24 cellular contexts compared by ENCODE assay signal in genomic region chr7:17917842-17918241, GRCh38. TPM values are rescaled to one million over a fixed set of nuclear protein-coding genes. Genes with fewer than 3 reads are reported as not detected.
DNase-seq lines count a peak whose midpoint lies in the region; ATAC-seq, FAIRE-seq and TF ChIP-seq lines count a peak whose summit lies in the region.
"Had no signal": no experiment of that assay in that cellular context is flagged by ENCODE, and none has a peak within 500 bp of the region (broad histone marks: within the 10 kb centered on the region; RNA-seq: fewer than 3 reads in every experiment).

No MANE protein-coding gene starts in this region.

- DNase-seq in GM23338 (ENCODE audit: low spot score) (no peak), H9 (no peak), K562 (ENCODE audit: extremely low read depth in 1 of 4, low spot score in 3 of 4) (no peak), right lobe of liver (no peak), left ventricle myocardium superior (no peak), NCI-H2081 (lab: John Stamatoyannopoulos, UW) (no peak)
- no peak for DNase-seq in stimulated activated effector memory CD8-positive, alpha-beta T cell treated with anti-CD3 and anti-CD28 coated beads, Interleukin-12 subunit alpha, Interleukin-12 subunit beta, amount 100 ng/mL, for 72 hours (ENCODE audit: low spot score in 2 of 2)
- DNase-seq: AML-193; Caco-2; Calu3; CD4-positive, alpha-beta T cell; CD8-positive, alpha-beta T cell; DMS79 treated with DMSO at 0.1 percent for 48 hours; GF-D8 had no signal

- H3K9ac ChIP-seq in H9 (ENCODE audit: extremely low read depth, insufficient read length, low read length), result no peak overlapping the region
- H3K9ac ChIP-seq in K562 (ENCODE audit: insufficient read depth in 1 of 2, low read depth in 2 of 2, low read length in 2 of 2), result no peak overlapping the region
- H3K9ac ChIP-seq: BLaER1 treated with 17β-estradiol and CSF1 and Interleukin-3, amounts not matched to agents 10 nM and 100 nM had no signal

- H3K4me3 Mint-ChIP-seq in GM23338, result no peak overlapping the region
- no peak overlapping the region for H3K4me3 Mint-ChIP-seq in H9
- H3K4me3 Mint-ChIP-seq in stimulated activated effector memory CD8-positive, alpha-beta T cell treated with anti-CD3 and anti-CD28 coated beads, Interleukin-12 subunit alpha, Interleukin-12 subunit beta, amount 100 ng/mL, for 72 hours, result no peak overlapping the region
- H3K4me3 Mint-ChIP-seq: B cell; CD4-positive, alpha-beta T cell; CD8-positive, alpha-beta T cell had no signal

- H2BK12ac ChIP-seq in H9 (ENCODE audit: insufficient read length, low read depth, low read length), result no peak overlapping the region

- no peak overlapping the region for H4K5ac ChIP-seq in H9 (ENCODE audit: insufficient read length, low read depth, low read length)

- H3F3A ChIP-seq in GM23338 (replicated peaks; ENCODE audit: low read depth), result no peaks in the 10 kb centered on the region

- CTCF ChIA-PET in K562 (lab: Yijun Ruan, JAX; ENCODE audit: low intra/inter-chr PET ratio), result no interaction called here

- H3T11ph ChIP-seq in H9 (ENCODE audit: low read length), result no peak overlapping the region

- H3K56ac ChIP-seq in H9 (ENCODE audit: insufficient read length, low read depth, low read length), result no peak overlapping the region

- intact Hi-C loops in K562 (cut with micrococcal nuclease), result no loop called here
- intact Hi-C loops in right lobe of liver (cut with DNase I), result no loop called here
- intact Hi-C loops in left ventricle myocardium superior (cut with micrococcal nuclease), result no loop called here

- no peaks in the 10 kb centered on the region for H3K36me3 ChIP-seq in GM23338 (ENCODE audit: insufficient read depth)
- no peaks in the 10 kb centered on the region for H3K36me3 ChIP-seq in K562 (ENCODE audit: control insufficient read depth, insufficient read depth, low read length)
- H3K36me3 ChIP-seq in right lobe of liver, result no peaks in the 10 kb centered on the region

- H3K4me2 ChIP-seq in GM23338, result no peak overlapping the region
- H3K4me2 ChIP-seq in H9 (ENCODE audit: insufficient read depth, insufficient read length, low read length), result no peak overlapping the region
- H3K4me2 ChIP-seq in K562 (ENCODE audit: insufficient read depth, low read length), result no peak overlapping the region
- H3K4me2 ChIP-seq: A549; BLaER1 treated with 17β-estradiol and CSF1 and Interleukin-3, amounts not matched to agents 10 nM and 100 nM had no signal

- no peak overlapping the region for H3K18ac ChIP-seq in H9 (ENCODE audit: insufficient read length, low read depth, low read length)

- H3K27me3 ChIP-seq in GM23338 (ENCODE audit: insufficient read depth) (no peaks in the 10 kb centered on the region), H9 (ENCODE audit: insufficient read depth, low read length) (no peaks in the 10 kb centered on the region), K562 (ENCODE audit: control insufficient read depth in 2 of 2, insufficient read depth in 2 of 2, low read length in 2 of 2) (no peaks in the 10 kb centered on the region), right lobe of liver (no peaks in the 10 kb centered on the region)
- H3K27me3 ChIP-seq: BLaER1 treated with 17β-estradiol and CSF1 and Interleukin-3, amounts not matched to agents 10 nM and 100 nM had no signal

- TF ChIP-seq RAD21 in K562 (CRISPR knock-in tag; conservative IDR thresholded peaks at IDR 0.05 in 1 of 2, IDR thresholded peaks at IDR 0.05 in 1 of 2), result no peak

- no peaks in the 10 kb centered on the region for H3K9me1 ChIP-seq in K562 (ENCODE audit: control insufficient read depth, insufficient read depth, low read length)

- H4K8ac ChIP-seq in H9 (replicated peaks; ENCODE audit: insufficient read length, low read depth, low read length), result no peak overlapping the region

- H2BK120ac ChIP-seq in H9 (ENCODE audit: low read depth, low read length, poor library complexity, severe bottlenecking), result no peak overlapping the region

- H2AFZ ChIP-seq in GM23338 (no peak overlapping the region), H9 (ENCODE audit: low read length) (no peak overlapping the region), K562 (ENCODE audit: low read depth, low read length) (no peak overlapping the region)

- H3K4me3 ChIP-seq in GM23338, result no peak overlapping the region
- H3K4me3 ChIP-seq in K562, result no peak overlapping the region
- H3K4me3 ChIP-seq in right lobe of liver, result no peak overlapping the region
- H3K4me3 ChIP-seq: A549; BLaER1 treated with 17β-estradiol and CSF1 and Interleukin-3, amounts not matched to agents 10 nM and 100 nM had no signal

- no TSS peak for BruUV-seq in K562 (replicated peaks; lab: Mats Ljungman, UMichigan)

- FAIRE-seq in K562 (lab: Jason Lieb, UNC), result peak; percentile 64
- FAIRE-seq: A549, D721Med, G401.6, GM12891, GM18507 had no signal

- ATAC-seq in GM23338 (no peak), K562 (no peak), right lobe of liver (peak in 3 of 4 donors; percentile 23 to 61 (median 58)), left ventricle myocardium superior (no peak), HG02852 (IDR thresholded peaks at IDR 0.05; ENCODE audit: unreplicated experiment) (no peak)
- ATAC-seq in stimulated activated effector memory CD8-positive, alpha-beta T cell treated with anti-CD3 and anti-CD28 coated beads, Interleukin-12 subunit alpha, Interleukin-12 subunit beta, amount 100 ng/mL, for 72 hours, result no peak
- ATAC-seq: A549; CD8-positive, alpha-beta T cell had no signal

- no peak overlapping the region for H2BK15ac ChIP-seq in H9 (ENCODE audit: low read depth, low read length)

- POLR2A ChIA-PET in K562 (lab: Yijun Ruan, JAX), result no interaction called here

- H3K36me3 Mint-ChIP-seq in GM23338 (ENCODE audit: low read depth) (no peaks in the 10 kb centered on the region), H9 (ENCODE audit: insufficient read depth in 1 of 3, low read depth in 3 of 3) (no peaks in the 10 kb centered on the region)
- H3K36me3 Mint-ChIP-seq in stimulated activated effector memory CD8-positive, alpha-beta T cell treated with anti-CD3 and anti-CD28 coated beads, Interleukin-12 subunit alpha, Interleukin-12 subunit beta, amount 100 ng/mL, for 72 hours, result no peaks in the 10 kb centered on the region

- H3K27ac ChIP-seq in GM23338 (ENCODE audit: low read depth), result no peak overlapping the region
- no peak overlapping the region for H3K27ac ChIP-seq in H9 (ENCODE audit: insufficient read length, low read depth, low read length)
- no peak overlapping the region for H3K27ac ChIP-seq in K562 (ENCODE audit: extremely low read depth, low read depth, low read length)
- H3K27ac ChIP-seq in right lobe of liver, result no peak overlapping the region
- H3K27ac ChIP-seq: 22Rv1; A549; BLaER1 treated with 17β-estradiol and CSF1 and Interleukin-3, amounts not matched to agents 10 nM and 100 nM; C4-2B had no signal

- H2AK5ac ChIP-seq in H9 (ENCODE audit: insufficient read length, low read length), result no peak overlapping the region

- no peak overlapping the region for H3K14ac ChIP-seq in H9 (ENCODE audit: insufficient read depth, low read length)

- TF ChIP-seq EP300 in K562 (IDR thresholded peaks at IDR 0.05; ENCODE audit: low read length), result no peak

- H3K79me2 ChIP-seq in GM23338 (replicated peaks; ENCODE audit: insufficient read depth), result peaks cover 100% of the 10 kb centered on the region
- peaks cover 8% of the 10 kb centered on the region; the same call in 1 of the 2 replicates for H3K79me2 ChIP-seq in H9 (ENCODE audit: insufficient read depth, low read length)
- H3K79me2 ChIP-seq in K562 (ENCODE audit: control insufficient read depth, insufficient read depth, low read length), result peaks cover 95% of the 10 kb centered on the region

- H3K79me1 ChIP-seq in H9 (ENCODE audit: insufficient read depth, low read depth, low read length, poor library complexity, severe bottlenecking), result peaks cover 5% of the 10 kb centered on the region

- H3K4me1 Mint-ChIP-seq in GM23338, result peaks cover 40% of the 10 kb centered on the region
- H3K4me1 Mint-ChIP-seq in H9, result peaks cover 20 to 31% of the 10 kb centered on the region in 2 experiments
- H3K4me1 Mint-ChIP-seq in stimulated activated effector memory CD8-positive, alpha-beta T cell treated with anti-CD3 and anti-CD28 coated beads, Interleukin-12 subunit alpha, Interleukin-12 subunit beta, amount 100 ng/mL, for 72 hours, result peaks cover 13% of the 10 kb centered on the region

- no peaks in the 10 kb centered on the region for H3K9me2 ChIP-seq in GM23338 (ENCODE audit: insufficient read depth)

- WGBS in H9 (ENCODE audit: extremely low coverage, insufficient read length, low lambda C conversion rate), result no CpG with 5 or more reads among the region's 3 CpGs
- 98% methylated on average over 3 of the region's 3 CpGs for WGBS in K562 (ENCODE audit: insufficient coverage, low coverage, missing lambda C conversion rate)
- WGBS in right lobe of liver (ENCODE audit: insufficient coverage, low coverage, low lambda C conversion rate, missing lambda C conversion rate), result 56% methylated on average over 3 of the region's 3 CpGs

- H4K20me1 ChIP-seq in GM23338 (replicated peaks; ENCODE audit: insufficient read depth) (no peaks in the 10 kb centered on the region), H9 (ENCODE audit: control insufficient read depth, insufficient read depth, insufficient read length) (no peaks in the 10 kb centered on the region), K562 (replicated peaks; ENCODE audit: control insufficient read depth, insufficient read depth, low read length) (no peaks in the 10 kb centered on the region; the same call in 1 of the 2 replicates)

- no peak overlapping the region for H2BK5ac ChIP-seq in H9 (ENCODE audit: insufficient read length, low read length)

- H3K4ac ChIP-seq in H9 (ENCODE audit: low read depth, low read length), result no peak overlapping the region

- H4K91ac ChIP-seq in H9 (ENCODE audit: insufficient read length, low read depth, low read length), result no peak overlapping the region

- in situ Hi-C loops in K562 (cut with MboI), result no loop called here

- H3K23ac ChIP-seq in H9 (ENCODE audit: insufficient read length, low read depth, low read length), result no peak overlapping the region

- TF ChIP-seq CTCF in GM23338 (conservative IDR thresholded peaks at IDR 0.05; ENCODE audit: low read depth in 2 of 2), result no peak
- TF ChIP-seq CTCF in H9 (conservative IDR thresholded peaks at IDR 0.05), result no peak
- TF ChIP-seq CTCF in K562 (IDR thresholded peaks at IDR 0.05 in 2 of 3, conservative IDR thresholded peaks at IDR 0.05 in 1 of 3; ENCODE audit: insufficient read depth in 2 of 3, low read depth in 1 of 3, low read length in 3 of 3), result no peak
- TF ChIP-seq CTCF in right lobe of liver (IDR thresholded peaks at IDR 0.05), result no peak

- no peak overlapping the region for H2BK20ac ChIP-seq in H9 (ENCODE audit: low read depth, low read length, poor library complexity, severe bottlenecking)

- H3K27me3 Mint-ChIP-seq in GM23338 (ENCODE audit: insufficient read depth, low read depth, poor library complexity) (peaks cover 2% of the 10 kb centered on the region), H9 (ENCODE audit: low read depth) (no peaks in the 10 kb centered on the region)
- H3K27me3 Mint-ChIP-seq: B cell; CD4-positive, alpha-beta T cell had no signal

- H3K4me1 ChIP-seq in GM23338 (ENCODE audit: insufficient read depth) (peaks cover 31% of the 10 kb centered on the region), H9 (ENCODE audit: insufficient read depth, low read length) (peaks cover 5% of the 10 kb centered on the region; the same call in 1 of the 2 replicates), K562 (replicated peaks in 1 of 2; ENCODE audit: control insufficient read depth in 2 of 2, insufficient read depth in 2 of 2, low read length in 2 of 2) (no peaks in the 10 kb centered on the region), right lobe of liver (no peaks in the 10 kb centered on the region)
- H3K4me1 ChIP-seq: A549 had no signal

- H3K9me3 Mint-ChIP-seq in GM23338 (no peaks in the 10 kb centered on the region; the same call in 2 of the 3 replicates), H9 (peaks cover 0 to 3% of the 10 kb centered on the region in 2 experiments; a peak in 1 of 5 replicates)
- H3K9me3 Mint-ChIP-seq in stimulated activated effector memory CD8-positive, alpha-beta T cell treated with anti-CD3 and anti-CD28 coated beads, Interleukin-12 subunit alpha, Interleukin-12 subunit beta, amount 100 ng/mL, for 72 hours, result no peaks in the 10 kb centered on the region

- TF ChIP-seq POLR2A in K562 (conservative IDR thresholded peaks at IDR 0.05), result no peak
- no peak for TF ChIP-seq POLR2A in right lobe of liver (IDR thresholded peaks at IDR 0.05)

- H3K27ac Mint-ChIP-seq in GM23338 (peak overlapping the region; percentile 42; the same call in 1 of the 2 replicates), H9 (peak overlapping the region; percentile 2 to 63 (median 34); a peak in 3 of 7 replicates)
- H3K27ac Mint-ChIP-seq in stimulated activated effector memory CD8-positive, alpha-beta T cell treated with anti-CD3 and anti-CD28 coated beads, Interleukin-12 subunit alpha, Interleukin-12 subunit beta, amount 100 ng/mL, for 72 hours, result no peak overlapping the region
- H3K27ac Mint-ChIP-seq: B cell; CD4-positive, alpha-beta T cell; CD8-positive, alpha-beta T cell had no signal

- no peaks in the 10 kb centered on the region for H3K23me2 ChIP-seq in H9 (ENCODE audit: insufficient read length, low read depth, low read length, poor library complexity, severe bottlenecking)

- no peaks in the 10 kb centered on the region for H3K9me3 ChIP-seq in H9 (ENCODE audit: control insufficient read depth, low read depth, low read length)
- H3K9me3 ChIP-seq in K562 (replicated peaks; ENCODE audit: control insufficient read depth, insufficient read depth, low read depth, low read length), result peaks cover 6% of the 10 kb centered on the region; the same call in 1 of the 2 replicates
- H3K9me3 ChIP-seq in right lobe of liver, result no peaks in the 10 kb centered on the region

RNA-seq across cellular contexts. Expression of gene SNX13, which starts 22.5 kb away (rescaled TPM):
- 26.4 and 42.7 TPM in 2 replicates for total RNA-seq in GM23338 (2014; rRNA removed; shearing (Covaris generic))
- 6.9 and 7.5 TPM in 2 replicates for polyA plus RNA-seq in GM23338 (2016; fragmentation: Nextera tagmentation; extraction: Ambion mirVana)
- total RNA-seq in H9 (2021), result 29.0 and 29.6 TPM in 2 replicates
- 23.5 and 103 TPM in 2 replicates for total RNA-seq in K562 (2011; cell fraction: chromatin; rRNA removed; ENCODE audit: low replicate concordance)
- 11.0 and 16.2 TPM in 2 replicates for total RNA-seq in K562 (2011; cell fraction: nucleolus; rRNA removed)
- total RNA-seq in K562 (2011; cell fraction: nucleoplasm; rRNA removed), result 39.5 and 72.8 TPM in 2 replicates
- 26.1 and 28.3 TPM in 2 replicates for total RNA-seq in K562 (2014; rRNA removed)
- total RNA-seq in K562 (2014; rRNA removed; fragmentation: Illumina TruSeq; extraction: Trizol), result 26.5 and 31.0 TPM in 2 replicates
- total RNA-seq in K562 (2015; rRNA removed; fragmentation: Illumina TruSeq; extraction: Trizol), result 22.6 and 25.5 TPM in 2 replicates
- 25.3 and 25.7 TPM in 2 replicates for total RNA-seq in K562 (2021)
- polyA plus RNA-seq in K562 (2011; rRNA removed), result 17.8 and 25.4 TPM in 2 replicates
- 4.5 and 7.4 TPM in 2 replicates for polyA plus RNA-seq in K562 (2011; cell fraction: cytosol; rRNA removed)
- 16.7 and 25.4 TPM in 2 replicates for polyA plus RNA-seq in K562 (2011; cell fraction: nucleus; rRNA removed)
- polyA plus RNA-seq in K562 (2012), result 10.2 and 10.3 TPM in 2 replicates
- polyA plus RNA-seq in K562 (2014; fragmentation: Illumina TruSeq; extraction: Trizol), result 19.4 and 24.1 TPM in 2 replicates
- 1 to 10 TPM; 5.6 to 8.7 TPM for polyA plus RNA-seq in K562 (2014; fragmentation: Nextera tagmentation; extraction: Ambion mirVana)
- polyA plus RNA-seq in K562 (2014; rRNA removed), result 24.4 and 33.2 TPM in 2 replicates
- polyA minus RNA-seq in K562 (2011; rRNA and poly(A)+ RNA removed), result 46.8 and 53.3 TPM in 2 replicates
- 6.7 and 12.4 TPM in 2 replicates for polyA minus RNA-seq in K562 (2011; cell fraction: cytosol; rRNA and poly(A)+ RNA removed)
- polyA minus RNA-seq in K562 (2011; cell fraction: nucleus; rRNA and poly(A)+ RNA removed), result 51.2 and 80.2 TPM in 2 replicates
- total RNA-seq in right lobe of liver, result 10 to 100 TPM; 17.1 to 22.5 (median 21.0) TPM
- total RNA-seq in left ventricle myocardium superior, result 62.6 TPM

Comparison
In these comparisons a context has a peak if more than half of its experiments do, and no peak if none do; other contexts are left out.
1. ATAC-seq: peak in right lobe of liver (3 of 4); none in GM23338 (single experiment), K562 (single experiment), left ventricle myocardium superior (single experiment), stimulated activated effector memory CD8-positive, alpha-beta T cell treated with anti-CD3 and anti-CD28 coated beads, Interleukin-12 subunit alpha, Interleukin-12 subunit beta, amount 100 ng/mL, for 72 hours (single experiment) and HG02852 (single experiment).